27 cellular contexts compared by ENCODE assay signal in the genomic region with DNA sequence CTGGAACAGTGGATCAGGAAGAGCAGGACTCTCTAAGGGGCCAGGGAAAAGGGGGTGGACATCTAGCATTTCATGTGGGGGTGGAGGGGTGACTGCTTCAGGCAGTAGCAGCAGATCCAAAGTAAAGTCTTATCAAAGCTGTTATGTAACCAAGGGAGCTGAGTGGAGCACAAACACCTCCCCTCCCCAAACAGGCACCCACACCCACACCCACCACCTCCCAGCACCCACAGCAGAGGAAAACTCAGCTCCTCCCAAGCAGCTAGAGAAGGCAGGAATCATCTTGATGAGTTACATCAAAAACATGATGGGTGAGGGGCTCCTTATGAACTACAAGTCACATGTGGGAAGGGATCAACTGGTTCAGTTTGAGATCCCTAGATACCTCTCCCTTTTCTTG.
"Had no signal": no experiment of that assay in that cellular context is flagged by ENCODE, and none has a peak within 500 bp of the region (broad histone marks: within the 10 kb centered on the region; RNA-seq: fewer than 3 reads in every experiment).

No MANE protein-coding gene starts in this region.

- ATAC-seq: activated T-cell treated with anti-CD3 and anti-CD28 coated beads, Interleukin-2, amount 50 U/mL, for 72 hours; T-cell had no signal

- H3K27ac Mint-ChIP-seq: activated CD4-positive, alpha-beta memory T cell treated with anti-CD3 and anti-CD28 coated beads for 36 hours; activated CD4-positive, alpha-beta T cell treated with anti-CD3 and anti-CD28 coated beads, Interleukin-2, amount 10 ng/mL, durations not matched to agents 7 days and 5 days; activated naive CD4-positive, alpha-beta T cell treated with anti-CD3 and anti-CD28 coated beads, Interleukin-2, amount 10 ng/mL, durations not matched to agents 7 days and 5 days; activated naive CD8-positive, alpha-beta T cell treated with anti-CD3 and anti-CD28 coated beads for 36 hours; activated T-cell treated with anti-CD3 and anti-CD28 coated beads, Interleukin-2, amount 50 U/mL, for 72 hours; activated T-helper 2 cell treated with anti-CD3 and anti-CD28 coated beads, Interferon-gamma antibody, Interleukin-2, Interleukin-4, amounts not matched to agents 10 μg/mL and 5 μg/mL and 100 μg/mL, durations not matched to agents 14 hours and 24 hours and 36 hours had no signal

- H3K4me3 Mint-ChIP-seq: activated CD4-positive, alpha-beta memory T cell treated with anti-CD3 and anti-CD28 coated beads for 36 hours; activated CD4-positive, alpha-beta T cell treated with anti-CD3 and anti-CD28 coated beads, Interleukin-2, amount 10 ng/mL, durations not matched to agents 7 days and 5 days; activated naive CD4-positive, alpha-beta T cell treated with anti-CD3 and anti-CD28 coated beads, Interleukin-2, amount 10 ng/mL, durations not matched to agents 7 days and 5 days; activated naive CD8-positive, alpha-beta T cell treated with anti-CD3 and anti-CD28 coated beads for 36 hours; activated T-cell treated with anti-CD3 and anti-CD28 coated beads, Interleukin-2, amount 50 U/mL, for 72 hours; central memory CD8-positive, alpha-beta T cell; T-cell had no signal

- H3K9me3 Mint-ChIP-seq: activated CD4-positive, alpha-beta memory T cell treated with anti-CD3 and anti-CD28 coated beads for 36 hours; activated CD4-positive, alpha-beta T cell treated with anti-CD3 and anti-CD28 coated beads, Interleukin-2, amount 10 ng/mL, durations not matched to agents 7 days and 5 days; activated naive CD4-positive, alpha-beta T cell treated with anti-CD3 and anti-CD28 coated beads, Interleukin-2, amount 10 ng/mL, durations not matched to agents 7 days and 5 days; activated naive CD8-positive, alpha-beta T cell treated with anti-CD3 and anti-CD28 coated beads for 36 hours; activated T-cell treated with anti-CD3 and anti-CD28 coated beads, Interleukin-2, amount 50 U/mL, for 72 hours; activated T-helper 2 cell treated with anti-CD3 and anti-CD28 coated beads, Interferon-gamma antibody, Interleukin-2, Interleukin-4, amounts not matched to agents 10 μg/mL and 5 μg/mL and 100 μg/mL, durations not matched to agents 14 hours and 24 hours and 36 hours; central memory CD8-positive, alpha-beta T cell; T-cell had no signal

- H3K36me3 Mint-ChIP-seq: activated CD4-positive, alpha-beta memory T cell treated with anti-CD3 and anti-CD28 coated beads for 36 hours; activated naive CD4-positive, alpha-beta T cell treated with anti-CD3 and anti-CD28 coated beads, Interleukin-2, amount 10 ng/mL, durations not matched to agents 7 days and 5 days; T-cell had no signal

- DNase-seq: activated CD4-positive, alpha-beta memory T cell treated with anti-CD3 and anti-CD28 coated beads for 36 hours; activated CD4-positive, alpha-beta T cell treated with anti-CD3 and anti-CD28 coated beads, Interleukin-2, amount 10 ng/mL, durations not matched to agents 7 days and 5 days; activated CD4-positive, CD25-positive, alpha-beta regulatory T cell; activated CD8-positive, alpha-beta memory T cell treated with anti-CD3 and anti-CD28 coated beads for 24 hours; activated gamma-delta T cell treated with Interleukin-2 at 50 U/mL for 16 hours; activated naive CD4-positive, alpha-beta T cell treated with anti-CD3 and anti-CD28 coated beads, Interleukin-2, amount 10 ng/mL, durations not matched to agents 7 days and 5 days; activated naive CD8-positive, alpha-beta T cell treated with anti-CD3 and anti-CD28 coated beads for 36 hours; activated T-cell treated with anti-CD3 and anti-CD28 coated beads, Interleukin-2, amount 50 U/mL, for 72 hours; Kasumi-1; KBM-7; NCI-H1105 treated with DMSO at 0.1 percent for 48 hours; NCI-H1436 treated with DMSO at 0.1 percent for 48 hours; NCI-H187 treated with DMSO at 0.1 percent for 48 hours; NCI-H2081 treated with DMSO at 0.1 percent for 48 hours; NCI-H2171; NCI-H2227 treated with DMSO at 0.1 percent for 48 hours; NCI-H446 treated with DMSO at 0.1 percent for 48 hours; NCI-H524 treated with DMSO at 0.1 percent for 48 hours; NCI-H748 treated with DMSO at 0.1 percent for 48 hours; NK-92 treated with Interleukin-12 subunit alpha and Interleukin-12 subunit beta, amount 100 ng/mL, for 24 hours; SHP77 treated with DMSO at 0.1 percent for 48 hours; T-cell; T-helper 2 cell; T1000 had no signal

- H3K27ac ChIP-seq: VCaP had no signal
